Comparison of ENCODE assay signal across 1 cellular context in genomic region chrX:134948333-134949241, GRCh38.
TF ChIP-seq lines count a peak whose summit lies in the region.

No MANE protein-coding gene starts in this region.

TF ChIP-seq in K562, 482 proteins besides CTCF, POLR2A, EP300 and RAD21 (continued from another document):
- TF ChIP-seq PKNOX1 (IDR thresholded peaks at IDR 0.05) (peak; percentile 50; the same call in 1 of the 2 replicates), MAFG (tag; conservative IDR thresholded peaks at IDR 0.05) (peak; percentile 33; the same call in 1 of the 2 replicates), MEF2D (tag; conservative IDR thresholded peaks at IDR 0.05; ENCODE audit: low read depth) (0 out of 2 replicates have a peak, but pooled peaks have one; percentile 41), MEIS2 (IDR thresholded peaks at IDR 0.05; ENCODE audit: partially characterized antibody) (peak; percentile 41), FOXA3 (CRISPR knock-in tag; conservative IDR thresholded peaks at IDR 0.05 in 1 of 2, IDR thresholded peaks at IDR 0.05 in 1 of 2) (peak in 1 of 2 experiments; percentile 18; a peak in 1 of 4 replicates), SRF (CRISPR knock-in tag; IDR thresholded peaks at IDR 0.05) (no peak), TEAD2 (tag; IDR thresholded peaks at IDR 0.05) (peak; percentile 66; the same call in 1 of the 2 replicates), BHLHE40 (IDR thresholded peaks at IDR 0.05; ENCODE audit: low read length) (peak; percentile 29; the same call in 1 of the 2 replicates), NCOR1 (IDR thresholded peaks at IDR 0.05) (peak; percentile 41), NR2C1 (IDR thresholded peaks at IDR 0.05) (peak; percentile 30; the same call in 1 of the 2 replicates), NR2C1 (tag; IDR thresholded peaks at IDR 0.05) (peak; percentile 84), CXXC5 (CRISPR knock-in tag; IDR thresholded peaks at IDR 0.05) (no peak), CEBPB (tag; IDR thresholded peaks at IDR 0.05) (peak; percentile 66), ZNF644 (tag; IDR thresholded peaks at IDR 0.05; ENCODE audit: low read depth) (0 out of 2 replicates have a peak, but pooled peaks have one; percentile 41), JUN (IDR thresholded peaks at IDR 0.05; ENCODE audit: borderline replicate concordance, low read depth, low read length) (peak; percentile 13; the same call in 1 of the 2 replicates), JUN (CRISPR knock-in tag; IDR thresholded peaks at IDR 0.05; ENCODE audit: borderline replicate concordance) (no peak), HMG20A (CRISPR knock-in tag; conservative IDR thresholded peaks at IDR 0.05) (no peak), KDM4B (IDR thresholded peaks at IDR 0.05; ENCODE audit: borderline replicate concordance in 2 of 2, low read depth in 1 of 2) (no peak), ATF3 (IDR thresholded peaks at IDR 0.05) (peak; percentile 68), ATF3 (CRISPR knock-in tag; conservative IDR thresholded peaks at IDR 0.05) (no peak), NR2C2 (CRISPR knock-in tag; IDR thresholded peaks at IDR 0.05) (no peak), NR2C2 (tag; IDR thresholded peaks at IDR 0.05) (peak; percentile 94), TEAD1 (CRISPR knock-in tag; IDR thresholded peaks at IDR 0.05) (peak in 1 of 2 experiments; percentile 86; a peak in 2 of 4 replicates)
